In the genomic region with DNA sequence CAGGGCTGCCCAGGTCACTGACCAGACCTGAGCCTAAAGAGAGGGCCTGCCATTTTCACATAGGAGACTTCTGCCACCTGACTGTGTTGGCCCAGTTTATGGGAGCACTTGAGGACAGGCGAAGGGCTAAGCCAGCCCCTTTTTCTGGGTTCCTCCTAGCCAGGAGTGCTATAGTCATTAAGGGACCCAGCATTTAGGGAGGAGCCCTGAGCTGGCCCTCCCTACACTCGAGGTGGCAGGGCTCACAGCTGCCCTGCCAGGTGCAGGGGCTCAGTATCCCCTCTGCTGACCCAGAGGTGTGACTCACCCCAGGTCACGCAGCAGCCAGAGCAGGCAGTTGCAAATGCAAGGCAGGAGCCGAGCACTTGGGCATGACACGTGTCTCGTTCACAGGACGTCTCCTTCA, we compare ENCODE assay signal across 14 cellular contexts.
DNase-seq lines count a peak whose midpoint lies in the region; ATAC-seq, FAIRE-seq and TF ChIP-seq lines count a peak whose summit lies in the region.
"Had no signal": no experiment of that assay in that cellular context is flagged by ENCODE, and none has a peak within 500 bp of the region (broad histone marks: within the 10 kb centered on the region; RNA-seq: fewer than 3 reads in every experiment).

No MANE protein-coding gene starts in this region.

- H3K27me3 ChIP-seq in breast epithelium: no peaks in the 10 kb centered on the region
- no peaks in the 10 kb centered on the region; a peak in 1 of 5 replicates for H3K27me3 ChIP-seq in HepG2 (ENCODE audit: control insufficient read depth in 1 of 2, insufficient read depth in 2 of 2, low read length in 2 of 2)
- H3K27me3 ChIP-seq: brain microvascular endothelial cell had no signal

- H3K9me3 ChIP-seq in breast epithelium (no peaks in the 10 kb centered on the region), HepG2 (ENCODE audit: low read length) (no peaks in the 10 kb centered on the region)

- FAIRE-seq in HepG2 (lab: Jason Lieb, UNC): no peak
- FAIRE-seq: HTR-8/SVneo had no signal

- peak overlapping the region; percentile 94 to 95 for H3K27ac ChIP-seq in breast epithelium
- peak overlapping the region; percentile 92 for H3K27ac ChIP-seq in HepG2 (ENCODE audit: extremely low read length, insufficient read depth, low read length)
- H3K27ac ChIP-seq: brain microvascular endothelial cell had no signal

- H3K9me3 Mint-ChIP-seq in stimulated activated effector memory CD8-positive, alpha-beta T cell treated with anti-CD3 and anti-CD28 coated beads, Interleukin-12 subunit alpha, Interleukin-12 subunit beta, amount 100 ng/mL, for 72 hours: no peaks in the 10 kb centered on the region
- H3K9me3 Mint-ChIP-seq in nephron progenitor cell: no peaks in the 10 kb centered on the region

- BruUV-seq in HepG2 (replicated peaks; lab: Mats Ljungman, UMichigan): no TSS peak

- no peak for TF ChIP-seq RAD21 in HepG2 (CRISPR knock-in tag; IDR thresholded peaks at IDR 0.05)

- H3K9ac ChIP-seq in HepG2 (ENCODE audit: insufficient read depth, low read depth, low read length): peak overlapping the region; percentile 93

- H3K36me3 ChIP-seq in breast epithelium (no peaks in the 10 kb centered on the region), HepG2 (replicated peaks in 1 of 2; ENCODE audit: control insufficient read depth in 1 of 2, insufficient read depth in 2 of 2, low read length in 2 of 2) (no peaks in the 10 kb centered on the region; a peak in 3 of 5 replicates)
- H3K36me3 ChIP-seq: brain microvascular endothelial cell had no signal

- no peak for TF ChIP-seq EP300 in HepG2 (IDR thresholded peaks at IDR 0.05; ENCODE audit: low read depth in 2 of 2, low read length in 2 of 2)
- TF ChIP-seq EP300 in HepG2 (CRISPR knock-in tag; IDR thresholded peaks at IDR 0.05; ENCODE audit: borderline replicate concordance): no peak

- in situ Hi-C loops in HepG2 (cut with HindIII; ENCODE audit: extremely low pct_ligation_motif_present, low pct_unique_long_range_greater_than_20kb): no loop called here

- peak overlapping the region; percentile 99 for H3K4me2 ChIP-seq in HepG2 (ENCODE audit: low read depth, low read length)

- H3K4me3 ChIP-seq in breast epithelium (peak overlapping the region in 2 of 3 donors; percentile 68 to 71), HepG2 (replicated peaks in 1 of 3; ENCODE audit: insufficient read depth in 1 of 3, low read depth in 2 of 3, low read length in 3 of 3) (peak overlapping the region; percentile 82 to 94 (median 84); a peak in 5 of 6 replicates)

- H4K20me1 ChIP-seq in HepG2 (ENCODE audit: insufficient read depth, low read length): no peaks in the 10 kb centered on the region

- H3K4me3 Mint-ChIP-seq in stimulated activated effector memory CD8-positive, alpha-beta T cell treated with anti-CD3 and anti-CD28 coated beads, Interleukin-12 subunit alpha, Interleukin-12 subunit beta, amount 100 ng/mL, for 72 hours: no peak overlapping the region
- no peak overlapping the region for H3K4me3 Mint-ChIP-seq in nephron progenitor cell

- intact Hi-C loops in breast epithelium (cut with DNase I; ENCODE audit: low total_unique reads) (loop anchor here (10.0 kb wide), 1 partner anchor 51 kb away; no protein-coding TSS in a partner anchor), HepG2 (cut with micrococcal nuclease; ENCODE audit: unreplicated experiment) (no loop called here)

- H2AFZ ChIP-seq in HepG2 (ENCODE audit: low read length): no peak overlapping the region

- H3K36me3 Mint-ChIP-seq in stimulated activated effector memory CD8-positive, alpha-beta T cell treated with anti-CD3 and anti-CD28 coated beads, Interleukin-12 subunit alpha, Interleukin-12 subunit beta, amount 100 ng/mL, for 72 hours: no peaks in the 10 kb centered on the region
- peaks cover 9% of the 10 kb centered on the region for H3K36me3 Mint-ChIP-seq in nephron progenitor cell (ENCODE audit: low read depth)

- TF ChIP-seq CTCF in breast epithelium (IDR thresholded peaks at IDR 0.05): no peak
- no peak for TF ChIP-seq CTCF in HepG2 (CRISPR knock-in tag; IDR thresholded peaks at IDR 0.05)
- no peak for TF ChIP-seq CTCF in nephron progenitor cell (IDR thresholded peaks at IDR 0.05)

- WGBS in HepG2 (ENCODE audit: low lambda C conversion rate): 80% methylated on average over 1 of the region's 7 CpGs

- H3K27me3 Mint-ChIP-seq in nephron progenitor cell (ENCODE audit: low read depth, poor library complexity): peaks cover 2% of the 10 kb centered on the region

- peaks cover 8% of the 10 kb centered on the region for H3K4me1 Mint-ChIP-seq in stimulated activated effector memory CD8-positive, alpha-beta T cell treated with anti-CD3 and anti-CD28 coated beads, Interleukin-12 subunit alpha, Interleukin-12 subunit beta, amount 100 ng/mL, for 72 hours
- H3K4me1 Mint-ChIP-seq in nephron progenitor cell: peaks cover 53% of the 10 kb centered on the region

- H3K4me1 ChIP-seq in breast epithelium (peaks cover 0 to 11% of the 10 kb centered on the region in 2 donors), HepG2 (ENCODE audit: insufficient read depth, low read length) (peaks cover 70% of the 10 kb centered on the region)

- POLR2A ChIA-PET in HepG2 (lab: Yijun Ruan, JAX): interaction anchor here (1.1 to 3.9 kb wide), 2 partner anchors 8 to 71 kb away, joined by 3 to 10 read pairs; no protein-coding TSS in a partner anchor

- peak overlapping the region; percentile 38 for H3K27ac Mint-ChIP-seq in stimulated activated effector memory CD8-positive, alpha-beta T cell treated with anti-CD3 and anti-CD28 coated beads, Interleukin-12 subunit alpha, Interleukin-12 subunit beta, amount 100 ng/mL, for 72 hours
- H3K27ac Mint-ChIP-seq in nephron progenitor cell: no peak overlapping the region

- H3K79me2 ChIP-seq in HepG2 (ENCODE audit: insufficient read depth, low read length): peaks cover 31% of the 10 kb centered on the region

- TF ChIP-seq POLR2A in breast epithelium (IDR thresholded peaks at IDR 0.05) (no peak), HepG2 (IDR thresholded peaks at IDR 0.05; ENCODE audit: insufficient read depth in 1 of 2, low read depth in 2 of 2, low read length in 2 of 2) (no peak)

- peak; percentile 32 for DNase-seq in HT1080 (ENCODE audit: low read depth)
- no peak for DNase-seq in breast epithelium (ENCODE audit: low spot score in 2 of 2)
- no peak for DNase-seq in HepG2 (ENCODE audit: low spot score)
- no peak for DNase-seq in stimulated activated effector memory CD8-positive, alpha-beta T cell treated with anti-CD3 and anti-CD28 coated beads, Interleukin-12 subunit alpha, Interleukin-12 subunit beta, amount 100 ng/mL, for 72 hours (ENCODE audit: low spot score in 2 of 2)
- DNase-seq in nephron progenitor cell: no peak
- no peak for DNase-seq in cerebellar cortex (ENCODE audit: low spot score)
- no peak for DNase-seq in activated CD4-positive, alpha-beta T cell treated with anti-CD3 and anti-CD28 coated beads, Interleukin-2, amount 50 U/mL, for 1 hour
- DNase-seq in epidermal melanocyte (ENCODE audit: insufficient read length, low spot score): no peak
- DNase-seq: brain microvascular endothelial cell; COR-L47; foreskin fibroblast; NCI-H1436 treated with DMSO at 0.1 percent for 48 hours; stimulated activated naive CD4-positive, alpha-beta T cell treated with Interleukin-2 at 50 U/mL for 16 hours had no signal

- ATAC-seq in HepG2: no peak
- no peak for ATAC-seq in stimulated activated effector memory CD8-positive, alpha-beta T cell treated with anti-CD3 and anti-CD28 coated beads, Interleukin-12 subunit alpha, Interleukin-12 subunit beta, amount 100 ng/mL, for 72 hours

- CTCF ChIA-PET in HepG2 (lab: Yijun Ruan, JAX; ENCODE audit: low intra/inter-chr PET ratio, low total read pairs): no interaction called here

TF ChIP-seq in HepG2, 621 proteins besides CTCF, POLR2A, EP300 and RAD21 (continues in another document):
- TF ChIP-seq ZSCAN29 (CRISPR knock-in tag; conservative IDR thresholded peaks at IDR 0.05): no peak
- TF ChIP-seq MYC (CRISPR knock-in tag; IDR thresholded peaks at IDR 0.05; ENCODE audit: borderline replicate concordance): peak; percentile 16; the same call in 1 of the 2 replicates
- peak; percentile 69; the same call in 1 of the 2 replicates for TF ChIP-seq ZSCAN9 (CRISPR knock-in tag; IDR thresholded peaks at IDR 0.05; ENCODE audit: borderline replicate concordance)
- 0 out of 2 replicates have a peak, but pooled peaks have one; percentile 22 for TF ChIP-seq MEF2D (CRISPR knock-in tag; IDR thresholded peaks at IDR 0.05)
- TF ChIP-seq TAF1 (CRISPR knock-in tag; IDR thresholded peaks at IDR 0.05): 0 out of 2 replicates have a peak, but pooled peaks have one; percentile 1
- TF ChIP-seq, protein P1, sequence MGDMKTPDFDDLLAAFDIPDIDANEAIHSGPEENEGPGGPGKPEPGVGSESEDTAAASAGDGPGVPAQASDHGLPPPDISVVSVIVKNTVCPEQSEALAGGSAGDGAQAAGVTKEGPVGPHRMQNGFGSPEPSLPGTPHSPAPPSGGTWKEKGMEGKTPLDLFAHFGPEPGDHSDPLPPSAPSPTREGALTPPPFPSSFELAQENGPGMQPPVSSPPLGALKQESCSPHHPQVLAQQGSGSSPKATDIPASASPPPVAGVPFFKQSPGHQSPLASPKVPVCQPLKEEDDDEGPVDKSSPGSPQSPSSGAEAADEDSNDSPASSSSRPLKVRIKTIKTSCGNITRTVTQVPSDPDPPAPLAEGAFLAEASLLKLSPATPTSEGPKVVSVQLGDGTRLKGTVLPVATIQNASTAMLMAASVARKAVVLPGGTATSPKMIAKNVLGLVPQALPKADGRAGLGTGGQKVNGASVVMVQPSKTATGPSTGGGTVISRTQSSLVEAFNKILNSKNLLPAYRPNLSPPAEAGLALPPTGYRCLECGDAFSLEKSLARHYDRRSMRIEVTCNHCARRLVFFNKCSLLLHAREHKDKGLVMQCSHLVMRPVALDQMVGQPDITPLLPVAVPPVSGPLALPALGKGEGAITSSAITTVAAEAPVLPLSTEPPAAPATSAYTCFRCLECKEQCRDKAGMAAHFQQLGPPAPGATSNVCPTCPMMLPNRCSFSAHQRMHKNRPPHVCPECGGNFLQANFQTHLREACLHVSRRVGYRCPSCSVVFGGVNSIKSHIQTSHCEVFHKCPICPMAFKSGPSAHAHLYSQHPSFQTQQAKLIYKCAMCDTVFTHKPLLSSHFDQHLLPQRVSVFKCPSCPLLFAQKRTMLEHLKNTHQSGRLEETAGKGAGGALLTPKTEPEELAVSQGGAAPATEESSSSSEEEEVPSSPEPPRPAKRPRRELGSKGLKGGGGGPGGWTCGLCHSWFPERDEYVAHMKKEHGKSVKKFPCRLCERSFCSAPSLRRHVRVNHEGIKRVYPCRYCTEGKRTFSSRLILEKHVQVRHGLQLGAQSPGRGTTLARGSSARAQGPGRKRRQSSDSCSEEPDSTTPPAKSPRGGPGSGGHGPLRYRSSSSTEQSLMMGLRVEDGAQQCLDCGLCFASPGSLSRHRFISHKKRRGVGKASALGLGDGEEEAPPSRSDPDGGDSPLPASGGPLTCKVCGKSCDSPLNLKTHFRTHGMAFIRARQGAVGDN (CRISPR knock-in tag; IDR thresholded peaks at IDR 0.05): peak; percentile 83
